8 cellular contexts compared by ENCODE assay signal in genomic region chr10:102420443-102420809, GRCh38. TPM values are rescaled to one million over a fixed set of nuclear protein-coding genes. Genes with fewer than 3 reads are reported as not detected.
A peak's percentile ranks its signal among the peaks of the same experiment; 100 is the strongest.
DNase-seq lines count a peak whose midpoint lies in the region; ATAC-seq, FAIRE-seq and TF ChIP-seq lines count a peak whose summit lies in the region.

No MANE protein-coding gene starts in this region.

- peaks cover 0 to 14% of the 10 kb centered on the region in 2 experiments; a peak in 3 of 5 replicates for H3K36me3 ChIP-seq in HepG2 (replicated peaks in 1 of 2; ENCODE audit: control insufficient read depth in 1 of 2, insufficient read depth in 2 of 2, low read length in 2 of 2)
- H3K36me3 ChIP-seq in thyroid gland: peaks cover 0 to 6% of the 10 kb centered on the region in 2 donors

- no peaks in the 10 kb centered on the region for H4K20me1 ChIP-seq in HepG2 (ENCODE audit: insufficient read depth, low read length)

- POLR2A ChIA-PET in activated CD4-positive, alpha-beta T cell treated with anti-CD3 and anti-CD28 coated beads for 36 hours (lab: Charles Lee): interaction anchor here (0.5 to 4.6 kb wide), 7 partner anchors 11 to 82 kb away, joined by 3 to 27 read pairs (median 4); partner anchors contain the start of genes ACTR1A, C10orf95 and CUEDC2
- POLR2A ChIA-PET in HepG2 (lab: Yijun Ruan, JAX): interaction anchor here (0.9 to 5.3 kb wide), 13 partner anchors 10 to 305 kb away, joined by 3 to 135 read pairs (median 5); partner anchors contain the start of genes C10orf95, CUEDC2 and NFKB2

- peak overlapping the region; percentile 77 for H3K9ac ChIP-seq in HepG2 (ENCODE audit: insufficient read depth, low read depth, low read length)

- H3K9me3 Mint-ChIP-seq in activated CD4-positive, alpha-beta T cell treated with anti-CD3 and anti-CD28 coated beads for 36 hours (ENCODE audit: low read depth): no peaks in the 10 kb centered on the region

- H3K27ac ChIP-seq in HepG2 (ENCODE audit: extremely low read length, insufficient read depth, low read length): peak overlapping the region; percentile 87
- H3K27ac ChIP-seq in thyroid gland: peak overlapping the region in 2 of 3 donors; percentile 77 to 92

- H3K4me2 ChIP-seq in HepG2 (ENCODE audit: low read depth, low read length): peak overlapping the region; percentile 98

- peaks cover 7% of the 10 kb centered on the region for H3K36me3 Mint-ChIP-seq in activated CD4-positive, alpha-beta T cell treated with anti-CD3 and anti-CD28 coated beads for 36 hours (ENCODE audit: low read depth)

- H3K4me1 Mint-ChIP-seq in activated CD4-positive, alpha-beta T cell treated with anti-CD3 and anti-CD28 coated beads for 36 hours: peaks cover 30% of the 10 kb centered on the region

- CTCF ChIA-PET in activated CD4-positive, alpha-beta T cell treated with anti-CD3 and anti-CD28 coated beads for 36 hours (lab: Charles Lee): interaction anchor here (0.7 to 5.6 kb wide), 16 partner anchors 10 to 288 kb away, joined by 3 to 67 read pairs (median 5); partner anchors contain the start of genes C10orf95, CUEDC2 and NFKB2
- CTCF ChIA-PET in HepG2 (lab: Yijun Ruan, JAX; ENCODE audit: low intra/inter-chr PET ratio, low total read pairs): no interaction called here

- H3K4me3 Mint-ChIP-seq in activated CD4-positive, alpha-beta T cell treated with anti-CD3 and anti-CD28 coated beads for 36 hours: peak overlapping the region; percentile 96

- TF ChIP-seq RAD21 in HepG2 (CRISPR knock-in tag; IDR thresholded peaks at IDR 0.05): no peak

- no peak for TF ChIP-seq CTCF in astrocyte of the spinal cord (IDR thresholded peaks at IDR 0.05; ENCODE audit: low read depth, low read length)
- no peak for TF ChIP-seq CTCF in HepG2 (CRISPR knock-in tag; IDR thresholded peaks at IDR 0.05)
- TF ChIP-seq CTCF in thyroid gland (IDR thresholded peaks at IDR 0.05): no peak

- TF ChIP-seq POLR2A in HepG2 (IDR thresholded peaks at IDR 0.05; ENCODE audit: insufficient read depth in 1 of 2, low read depth in 2 of 2, low read length in 2 of 2): no peak; a peak in 1 of 4 replicates
- no peak for TF ChIP-seq POLR2A in thyroid gland (IDR thresholded peaks at IDR 0.05)

- H3K4me3 ChIP-seq in astrocyte of the spinal cord (ENCODE audit: low read depth, low read length) (peak overlapping the region; percentile 82), HepG2 (replicated peaks in 1 of 3; ENCODE audit: insufficient read depth in 1 of 3, low read depth in 2 of 3, low read length in 3 of 3) (peak overlapping the region; percentile 79 to 97 (median 84)), thyroid gland (replicated peaks in 1 of 3) (peak overlapping the region; percentile 3 to 91 (median 88))

- no peak for DNase-seq in activated CD4-positive, alpha-beta T cell treated with anti-CD3 and anti-CD28 coated beads for 36 hours
- DNase-seq in activated CD4-positive, alpha-beta T cell treated with anti-CD3 and anti-CD28 coated beads for 1 hour: no peak
- DNase-seq in astrocyte of the spinal cord (ENCODE audit: low read depth, low spot score) (no peak), HepG2 (ENCODE audit: low spot score) (no peak), thyroid gland (no peak), mucosa of gallbladder (ENCODE audit: low spot score) (no peak), ecto neural progenitor cell (ENCODE audit: low spot score) (no peak)

- under 1% methylated on average over 17 of the region's 17 CpGs for WGBS in HepG2 (ENCODE audit: low lambda C conversion rate)
- 1 to 2% methylated on average over 16 to 17 of the region's 17 CpGs for WGBS in thyroid gland, 2 donors

- TF ChIP-seq EP300 in HepG2 (IDR thresholded peaks at IDR 0.05; ENCODE audit: low read depth in 2 of 2, low read length in 2 of 2) (no peak), HepG2 (CRISPR knock-in tag; IDR thresholded peaks at IDR 0.05; ENCODE audit: borderline replicate concordance) (no peak)

- BruUV-seq in HepG2 (replicated peaks; lab: Mats Ljungman, UMichigan): TSS peak; percentile 76

- in situ Hi-C loops in astrocyte of the spinal cord (cut with HindIII; ENCODE audit: low sequenced_read_pairs): no loop called here
- in situ Hi-C loops in HepG2 (cut with HindIII; ENCODE audit: extremely low pct_ligation_motif_present, low pct_unique_long_range_greater_than_20kb): loop anchor here (5.0 kb wide), 1 partner anchor 42 kb away; no protein-coding TSS in a partner anchor

- H3K4me1 ChIP-seq in HepG2 (ENCODE audit: insufficient read depth, low read length): peaks cover 36% of the 10 kb centered on the region
- peaks cover 29 to 36% of the 10 kb centered on the region in 2 donors for H3K4me1 ChIP-seq in thyroid gland

- peak; percentile 69 for ATAC-seq in activated CD4-positive, alpha-beta T cell treated with anti-CD3 and anti-CD28 coated beads for 36 hours
- peak; percentile 61 for ATAC-seq in HG03354 (IDR thresholded peaks at IDR 0.05; ENCODE audit: poor library complexity, severe bottlenecking, unreplicated experiment)
- ATAC-seq in HepG2: peak; percentile 63; the same call in 2 of the 3 replicates

- no peaks in the 10 kb centered on the region for H3K79me2 ChIP-seq in HepG2 (ENCODE audit: insufficient read depth, low read length)

- intact Hi-C loops in activated CD4-positive, alpha-beta T cell treated with anti-CD3 and anti-CD28 coated beads for 36 hours (cut with DNase I, micrococcal nuclease): loop anchor here (1.0 to 5.0 kb wide), 6 partner anchors 11 to 288 kb away; partner anchors contain the start of genes ACTR1A (in 1 of the 2), PPRC1 (in 1 of the 2) and SUFU (in 1 of the 2)
- intact Hi-C loops in HepG2 (cut with micrococcal nuclease; ENCODE audit: unreplicated experiment): loop anchor here (2.0 to 5.0 kb wide), 3 partner anchors 26 to 57 kb away; partner anchors contain the start of gene NFKB2
- intact Hi-C loops in thyroid gland (cut with DNase I): loop anchor here (10.0 kb wide), 1 partner anchor 164 kb away; no protein-coding TSS in a partner anchor

- peaks cover 1 to 11% of the 10 kb centered on the region in 2 experiments; a peak in 2 of 5 replicates for H3K27me3 ChIP-seq in HepG2 (ENCODE audit: control insufficient read depth in 1 of 2, insufficient read depth in 2 of 2, low read length in 2 of 2)
- H3K27me3 ChIP-seq in thyroid gland: no peaks in the 10 kb centered on the region

- no peaks in the 10 kb centered on the region for H3K9me3 ChIP-seq in HepG2 (ENCODE audit: low read length)
- H3K9me3 ChIP-seq in thyroid gland: no peaks in the 10 kb centered on the region

- no peak for FAIRE-seq in HepG2 (lab: Jason Lieb, UNC)

- peak overlapping the region; percentile 90 for H2AFZ ChIP-seq in HepG2 (ENCODE audit: low read length)

- H3K27me3 Mint-ChIP-seq in activated CD4-positive, alpha-beta T cell treated with anti-CD3 and anti-CD28 coated beads for 36 hours: peaks cover 19% of the 10 kb centered on the region

- peak overlapping the region; percentile 87 for H3K27ac Mint-ChIP-seq in activated CD4-positive, alpha-beta T cell treated with anti-CD3 and anti-CD28 coated beads for 36 hours

RNA-seq across cellular contexts. Expression of gene FBXL15, which starts 0.2 kb away (rescaled TPM):
- 10 to 100 TPM in 1 of 2 experiments, 1 to 10 TPM in 1; 5.4 to 11.9 TPM for total RNA-seq in activated CD4-positive, alpha-beta T cell treated with anti-CD3 and anti-CD28 coated beads for 36 hours
- total RNA-seq in HepG2 (2016; rRNA removed; fragmentation: Illumina TruSeq; extraction: Trizol) (8.3 and 8.6 TPM in 2 replicates), thyroid gland (10 to 100 TPM; 13.4 to 34.0 (median 27.2) TPM), mucosa of gallbladder (29.3 TPM)
- 3.2 and 3.3 TPM in 2 replicates for total RNA-seq in HepG2 (2016; cell fraction: cytosol; rRNA removed; fragmentation: Illumina TruSeq; extraction: Trizol; ENCODE audit: low read depth)
- 7.7 and 8.0 TPM in 2 replicates for total RNA-seq in HepG2 (2016; cell fraction: insoluble cytoplasmic fraction; rRNA removed; fragmentation: Illumina TruSeq; extraction: Trizol)
- 5.6 and 6.1 TPM in 2 replicates for total RNA-seq in HepG2 (2016; cell fraction: membrane; rRNA removed; fragmentation: Illumina TruSeq; extraction: Trizol)
- 3.3 and 3.6 TPM in 2 replicates for total RNA-seq in HepG2 (2016; cell fraction: nucleus; rRNA removed; fragmentation: Illumina TruSeq; extraction: Trizol)
- polyA plus RNA-seq in HepG2 (2011; rRNA removed): 4.3 and 6.4 TPM in 2 replicates
- polyA plus RNA-seq in HepG2 (2011; cell fraction: cytosol; rRNA removed): 6.2 and 12.2 TPM in 2 replicates
- 30.9 and 35.5 TPM in 2 replicates for polyA plus RNA-seq in HepG2 (2011; cell fraction: nucleus; rRNA removed)
- 4.1 and 4.3 TPM in 2 replicates for polyA plus RNA-seq in HepG2 (2012)
- 2.7 and 3.5 TPM in 2 replicates for polyA plus RNA-seq in HepG2 (2016; cell fraction: cytosol; fragmentation: Illumina TruSeq; extraction: Trizol; ENCODE audit: low read depth)
- 6.9 and 8.6 TPM in 2 replicates for polyA plus RNA-seq in HepG2 (2016; cell fraction: insoluble cytoplasmic fraction; fragmentation: Illumina TruSeq; extraction: Trizol; ENCODE audit: low read depth)
- polyA plus RNA-seq in HepG2 (2016; cell fraction: membrane; fragmentation: Illumina TruSeq; extraction: Trizol; ENCODE audit: low read depth): 4.3 and 4.4 TPM in 2 replicates
- polyA plus RNA-seq in HepG2 (2016; cell fraction: nucleus; fragmentation: Illumina TruSeq; extraction: Trizol; ENCODE audit: insufficient read depth, low read depth): 9.7 TPM in 2 replicates
- 3.8 and 4.9 TPM in 2 replicates for polyA minus RNA-seq in HepG2 (2011; rRNA and poly(A)+ RNA removed; ENCODE audit: low replicate concordance)
- 2.8 and 4.0 TPM in 2 replicates for polyA minus RNA-seq in HepG2 (2011; cell fraction: cytosol; rRNA and poly(A)+ RNA removed)
- 3.0 and 3.4 TPM in 2 replicates for polyA minus RNA-seq in HepG2 (2011; cell fraction: nucleus; rRNA and poly(A)+ RNA removed)

RNA-seq across cellular contexts. Expression of gene PSD, which starts 1.8 kb away (rescaled TPM):
- 10 to 100 TPM in 1 of 2 experiments, 1 to 10 TPM in 1; 9.1 to 11.2 TPM for total RNA-seq in activated CD4-positive, alpha-beta T cell treated with anti-CD3 and anti-CD28 coated beads for 36 hours
- total RNA-seq in HepG2 (2016; rRNA removed; fragmentation: Illumina TruSeq; extraction: Trizol) (0.11 and 0.35 TPM in 2 replicates), thyroid gland (1 to 10 TPM in 1 of 4 donors, under 1 TPM in 3; 0.24 to 1.1 (median 0.49) TPM), mucosa of gallbladder (106 TPM)
- total RNA-seq in HepG2 (2016; cell fraction: cytosol; rRNA removed; fragmentation: Illumina TruSeq; extraction: Trizol; ENCODE audit: low read depth): 0.18 TPM in 1 of 2 replicates, not detected in the other
- total RNA-seq in HepG2 (2016; cell fraction: insoluble cytoplasmic fraction; rRNA removed; fragmentation: Illumina TruSeq; extraction: Trizol): 0.21 and 0.65 TPM in 2 replicates
- 0.34 and 0.62 TPM in 2 replicates for total RNA-seq in HepG2 (2016; cell fraction: membrane; rRNA removed; fragmentation: Illumina TruSeq; extraction: Trizol)
- total RNA-seq in HepG2 (2016; cell fraction: nucleus; rRNA removed; fragmentation: Illumina TruSeq; extraction: Trizol): 0.34 and 0.75 TPM in 2 replicates
- 0.58 and 0.59 TPM in 2 replicates for polyA plus RNA-seq in HepG2 (2011; rRNA removed)
- polyA plus RNA-seq in HepG2 (2011; cell fraction: cytosol; rRNA removed): 0.10 and 0.36 TPM in 2 replicates
- 3.4 and 4.7 TPM in 2 replicates for polyA plus RNA-seq in HepG2 (2011; cell fraction: nucleus; rRNA removed)
- polyA plus RNA-seq in HepG2 (2012): 1.1 and 1.5 TPM in 2 replicates
- polyA plus RNA-seq in HepG2 (2016; cell fraction: cytosol; fragmentation: Illumina TruSeq; extraction: Trizol; ENCODE audit: low read depth): 0.15 and 0.31 TPM in 2 replicates
- polyA plus RNA-seq in HepG2 (2016; cell fraction: insoluble cytoplasmic fraction; fragmentation: Illumina TruSeq; extraction: Trizol; ENCODE audit: low read depth): 0.29 and 0.33 TPM in 2 replicates
- polyA plus RNA-seq in HepG2 (2016; cell fraction: membrane; fragmentation: Illumina TruSeq; extraction: Trizol; ENCODE audit: low read depth): 0.44 and 0.48 TPM in 2 replicates
- polyA plus RNA-seq in HepG2 (2016; cell fraction: nucleus; fragmentation: Illumina TruSeq; extraction: Trizol; ENCODE audit: insufficient read depth, low read depth): 0.94 and 0.97 TPM in 2 replicates
- 0.47 and 0.96 TPM in 2 replicates for polyA minus RNA-seq in HepG2 (2011; rRNA and poly(A)+ RNA removed; ENCODE audit: low replicate concordance)
- polyA minus RNA-seq in HepG2 (2011; cell fraction: cytosol; rRNA and poly(A)+ RNA removed): 0.44 TPM in 1 of 2 replicates, not detected in the other
- polyA minus RNA-seq in HepG2 (2011; cell fraction: nucleus; rRNA and poly(A)+ RNA removed): 0.87 and 1.2 TPM in 2 replicates

RNA-seq across cellular contexts. Expression of gene CUEDC2, which starts 11.9 kb away (rescaled TPM):
- total RNA-seq in activated CD4-positive, alpha-beta T cell treated with anti-CD3 and anti-CD28 coated beads for 36 hours: 10 to 100 TPM; 60.8 to 72.7 TPM
- 13.0 and 13.1 TPM in 2 replicates for total RNA-seq in HepG2 (2016; rRNA removed; fragmentation: Illumina TruSeq; extraction: Trizol)
- total RNA-seq in HepG2 (2016; cell fraction: cytosol; rRNA removed; fragmentation: Illumina TruSeq; extraction: Trizol; ENCODE audit: low read depth): 4.3 and 6.6 TPM in 2 replicates
- total RNA-seq in HepG2 (2016; cell fraction: insoluble cytoplasmic fraction; rRNA removed; fragmentation: Illumina TruSeq; extraction: Trizol): 11.4 and 14.7 TPM in 2 replicates
- total RNA-seq in HepG2 (2016; cell fraction: membrane; rRNA removed; fragmentation: Illumina TruSeq; extraction: Trizol): 8.6 and 10.3 TPM in 2 replicates
- 7.0 and 9.7 TPM in 2 replicates for total RNA-seq in HepG2 (2016; cell fraction: nucleus; rRNA removed; fragmentation: Illumina TruSeq; extraction: Trizol)
- 18.4 and 19.3 TPM in 2 replicates for polyA plus RNA-seq in HepG2 (2011; rRNA removed)
- polyA plus RNA-seq in HepG2 (2011; cell fraction: cytosol; rRNA removed): 31.2 and 40.8 TPM in 2 replicates
- 47.1 and 47.2 TPM in 2 replicates for polyA plus RNA-seq in HepG2 (2011; cell fraction: nucleus; rRNA removed)
- 17.2 and 18.2 TPM in 2 replicates for polyA plus RNA-seq in HepG2 (2012)
- 8.4 and 10.7 TPM in 2 replicates for polyA plus RNA-seq in HepG2 (2016; cell fraction: cytosol; fragmentation: Illumina TruSeq; extraction: Trizol; ENCODE audit: low read depth)
- polyA plus RNA-seq in HepG2 (2016; cell fraction: insoluble cytoplasmic fraction; fragmentation: Illumina TruSeq; extraction: Trizol; ENCODE audit: low read depth): 13.0 and 17.2 TPM in 2 replicates
- polyA plus RNA-seq in HepG2 (2016; cell fraction: membrane; fragmentation: Illumina TruSeq; extraction: Trizol; ENCODE audit: low read depth): 10.6 and 12.1 TPM in 2 replicates
- polyA plus RNA-seq in HepG2 (2016; cell fraction: nucleus; fragmentation: Illumina TruSeq; extraction: Trizol; ENCODE audit: insufficient read depth, low read depth): 20.9 and 24.8 TPM in 2 replicates
- 14.5 and 32.9 TPM in 2 replicates for polyA minus RNA-seq in HepG2 (2011; rRNA and poly(A)+ RNA removed; ENCODE audit: low replicate concordance)
- 6.2 and 7.1 TPM in 2 replicates for polyA minus RNA-seq in HepG2 (2011; cell fraction: cytosol; rRNA and poly(A)+ RNA removed)
- polyA minus RNA-seq in HepG2 (2011; cell fraction: nucleus; rRNA and poly(A)+ RNA removed): 8.6 and 9.1 TPM in 2 replicates
- 10 to 100 TPM; 56.2 to 73.9 (median 62.0) TPM for total RNA-seq in thyroid gland
- 63.2 TPM for total RNA-seq in mucosa of gallbladder

RNA-seq across cellular contexts. Expression of gene NFKB2, which starts 24.9 kb away (rescaled TPM):
- total RNA-seq in activated CD4-positive, alpha-beta T cell treated with anti-CD3 and anti-CD28 coated beads for 36 hours: 100 to 1,000 TPM; 228 to 238 TPM
- total RNA-seq in HepG2 (2016; rRNA removed; fragmentation: Illumina TruSeq; extraction: Trizol) (7.7 and 8.2 TPM in 2 replicates), thyroid gland (10 to 100 TPM; 12.3 to 26.0 (median 15.3) TPM), mucosa of gallbladder (42.2 TPM)
- 2.2 and 3.1 TPM in 2 replicates for total RNA-seq in HepG2 (2016; cell fraction: cytosol; rRNA removed; fragmentation: Illumina TruSeq; extraction: Trizol; ENCODE audit: low read depth)
- total RNA-seq in HepG2 (2016; cell fraction: insoluble cytoplasmic fraction; rRNA removed; fragmentation: Illumina TruSeq; extraction: Trizol): 6.6 and 8.7 TPM in 2 replicates
- total RNA-seq in HepG2 (2016; cell fraction: membrane; rRNA removed; fragmentation: Illumina TruSeq; extraction: Trizol): 4.0 and 5.5 TPM in 2 replicates
- total RNA-seq in HepG2 (2016; cell fraction: nucleus; rRNA removed; fragmentation: Illumina TruSeq; extraction: Trizol): 7.7 and 7.8 TPM in 2 replicates
- 12.5 and 15.5 TPM in 2 replicates for polyA plus RNA-seq in HepG2 (2011; rRNA removed)
- 8.4 and 11.7 TPM in 2 replicates for polyA plus RNA-seq in HepG2 (2011; cell fraction: cytosol; rRNA removed)
- 56.1 and 62.0 TPM in 2 replicates for polyA plus RNA-seq in HepG2 (2011; cell fraction: nucleus; rRNA removed)
- 8.9 and 9.6 TPM in 2 replicates for polyA plus RNA-seq in HepG2 (2012)
- polyA plus RNA-seq in HepG2 (2016; cell fraction: cytosol; fragmentation: Illumina TruSeq; extraction: Trizol; ENCODE audit: low read depth): 1.4 and 1.6 TPM in 2 replicates
- 6.6 and 9.1 TPM in 2 replicates for polyA plus RNA-seq in HepG2 (2016; cell fraction: insoluble cytoplasmic fraction; fragmentation: Illumina TruSeq; extraction: Trizol; ENCODE audit: low read depth)
- 2.4 and 2.8 TPM in 2 replicates for polyA plus RNA-seq in HepG2 (2016; cell fraction: membrane; fragmentation: Illumina TruSeq; extraction: Trizol; ENCODE audit: low read depth)
- 20.9 and 25.8 TPM in 2 replicates for polyA plus RNA-seq in HepG2 (2016; cell fraction: nucleus; fragmentation: Illumina TruSeq; extraction: Trizol; ENCODE audit: insufficient read depth, low read depth)
- 14.9 and 16.9 TPM in 2 replicates for polyA minus RNA-seq in HepG2 (2011; rRNA and poly(A)+ RNA removed; ENCODE audit: low replicate concordance)
- polyA minus RNA-seq in HepG2 (2011; cell fraction: cytosol; rRNA and poly(A)+ RNA removed): 10.5 and 12.6 TPM in 2 replicates
- 9.5 and 12.2 TPM in 2 replicates for polyA minus RNA-seq in HepG2 (2011; cell fraction: nucleus; rRNA and poly(A)+ RNA removed)

RNA-seq across cellular contexts. Expression of gene C10orf95, which starts 30.9 kb away (rescaled TPM):
- total RNA-seq in activated CD4-positive, alpha-beta T cell treated with anti-CD3 and anti-CD28 coated beads for 36 hours: under 1 TPM; 0.27 to 0.32 TPM
- total RNA-seq in HepG2 (2016; rRNA removed; fragmentation: Illumina TruSeq; extraction: Trizol) (0.07 TPM in 1 of 2 replicates, not detected in the other), thyroid gland (1 to 10 TPM; 1.1 to 2.9 (median 1.8) TPM), mucosa of gallbladder (0.46 TPM)
- 0.40 TPM in 1 of 2 replicates, not detected in the other for total RNA-seq in HepG2 (2016; cell fraction: cytosol; rRNA removed; fragmentation: Illumina TruSeq; extraction: Trizol; ENCODE audit: low read depth)
- total RNA-seq in HepG2 (2016; cell fraction: insoluble cytoplasmic fraction; rRNA removed; fragmentation: Illumina TruSeq; extraction: Trizol): not detected in 2 replicates
- total RNA-seq in HepG2 (2016; cell fraction: membrane; rRNA removed; fragmentation: Illumina TruSeq; extraction: Trizol): 0.28 TPM in 1 of 2 replicates, not detected in the other
- not detected in 2 replicates for total RNA-seq in HepG2 (2016; cell fraction: nucleus; rRNA removed; fragmentation: Illumina TruSeq; extraction: Trizol)
- 0.05 TPM in 2 replicates for polyA plus RNA-seq in HepG2 (2011; rRNA removed)
- 0.12 and 0.17 TPM in 2 replicates for polyA plus RNA-seq in HepG2 (2011; cell fraction: cytosol; rRNA removed)
- 0.19 TPM in 1 of 2 replicates, not detected in the other for polyA plus RNA-seq in HepG2 (2011; cell fraction: nucleus; rRNA removed)
- polyA plus RNA-seq in HepG2 (2012): 1.3 TPM in 2 replicates
- polyA plus RNA-seq in HepG2 (2016; cell fraction: cytosol; fragmentation: Illumina TruSeq; extraction: Trizol; ENCODE audit: low read depth): 0.15 and 0.16 TPM in 2 replicates
- 0.26 TPM in 1 of 2 replicates, not detected in the other for polyA plus RNA-seq in HepG2 (2016; cell fraction: insoluble cytoplasmic fraction; fragmentation: Illumina TruSeq; extraction: Trizol; ENCODE audit: low read depth)
- polyA plus RNA-seq in HepG2 (2016; cell fraction: membrane; fragmentation: Illumina TruSeq; extraction: Trizol; ENCODE audit: low read depth): 0.19 TPM in 1 of 2 replicates, not detected in the other
- not detected in 2 replicates for polyA plus RNA-seq in HepG2 (2016; cell fraction: nucleus; fragmentation: Illumina TruSeq; extraction: Trizol; ENCODE audit: insufficient read depth, low read depth)
- polyA minus RNA-seq in HepG2 (2011; rRNA and poly(A)+ RNA removed; ENCODE audit: low replicate concordance): 0.32 and 1.9 TPM in 2 replicates
- polyA minus RNA-seq in HepG2 (2011; cell fraction: cytosol; rRNA and poly(A)+ RNA removed): not detected in 2 replicates
- 0.39 TPM in 1 of 2 replicates, not detected in the other for polyA minus RNA-seq in HepG2 (2011; cell fraction: nucleus; rRNA and poly(A)+ RNA removed)
